ENCODE assay signal across 8 cellular contexts in genomic region chr6:152669894-152670293, GRCh38. TPM values are rescaled to one million over a fixed set of nuclear protein-coding genes. Genes with fewer than 3 reads are reported as not detected.
DNase-seq lines count a peak whose midpoint lies in the region; ATAC-seq and TF ChIP-seq lines count a peak whose summit lies in the region.

No MANE protein-coding gene starts in this region.

- TF ChIP-seq CTCF in nephron progenitor cell (IDR thresholded peaks at IDR 0.05) = peak; percentile 14

- no peak overlapping the region for H3K27ac Mint-ChIP-seq in nephron progenitor cell

- H3K4me1 Mint-ChIP-seq in nephron progenitor cell = no peaks in the 10 kb centered on the region

- no peak overlapping the region for H3K4me3 Mint-ChIP-seq in nephron progenitor cell

- H3K36me3 Mint-ChIP-seq in nephron progenitor cell (ENCODE audit: low read depth) = no peaks in the 10 kb centered on the region

- DNase-seq in GM03348 (ENCODE audit: low spot score) = peak; percentile 31
- peak; percentile 31 for DNase-seq in HT1080 (ENCODE audit: low read depth)
- DNase-seq in astrocyte of the hippocampus (ENCODE audit: low read depth, low spot score) = peak; percentile 38
- no peak for DNase-seq in nephron progenitor cell
- no peak for DNase-seq in SIG-M5 treated with dmso at 0.1 percent for 504 hours (lab: John Stamatoyannopoulos, UW; ENCODE audit: unreplicated experiment)
- no peak for DNase-seq in hypothalamus (lab: John Stamatoyannopoulos, UW)
- DNase-seq in activated CD4-positive, alpha-beta T cell treated with anti-CD3 and anti-CD28 coated beads, Interleukin-2, amount 50 U/mL, for 1 hour = no peak

- no peak for ATAC-seq in HG03097 (IDR thresholded peaks at IDR 0.05; ENCODE audit: low FRiP score, unreplicated experiment)

- H3K27me3 Mint-ChIP-seq in nephron progenitor cell (ENCODE audit: low read depth, poor library complexity) = peaks cover 8% of the 10 kb centered on the region

- H3K9me3 Mint-ChIP-seq in nephron progenitor cell = no peaks in the 10 kb centered on the region

RNA-seq across cellular contexts. Expression of gene MYCT1, which starts 27.8 kb away (rescaled TPM):
- total RNA-seq in HT1080 (2014; rRNA removed; shearing (Covaris generic)) = 0.56 and 1.8 TPM in 2 replicates
- polyA plus RNA-seq in HT1080 (2015; cell fraction: cytosol; rRNA removed) = 1.1 and 1.8 TPM in 2 replicates
- 0.41 and 0.70 TPM in 2 replicates for polyA plus RNA-seq in HT1080 (2015; cell fraction: nucleus; rRNA removed)

RNA-seq across cellular contexts. Expression of gene SYNE1, which starts 32.7 kb away (rescaled TPM):
- total RNA-seq in HT1080 (2014; rRNA removed; shearing (Covaris generic)) = 15.6 and 20.8 TPM in 2 replicates
- polyA plus RNA-seq in HT1080 (2015; cell fraction: cytosol; rRNA removed) = 6.6 and 11.1 TPM in 2 replicates
- 46.0 and 46.4 TPM in 2 replicates for polyA plus RNA-seq in HT1080 (2015; cell fraction: nucleus; rRNA removed)

Comparison
In these comparisons a context has a peak if more than half of its experiments do, and no peak if none do; other contexts are left out.
1. DNase-seq: peak in GM03348 (single experiment), HT1080 (single experiment) and astrocyte of the hippocampus (single experiment); none in nephron progenitor cell (single experiment), SIG-M5 treated with dmso at 0.1 percent for 504 hours (single experiment), hypothalamus (0 of 51) and activated CD4-positive, alpha-beta T cell treated with anti-CD3 and anti-CD28 coated beads, Interleukin-2, amount 50 U/mL, for 1 hour (single experiment).